In genomic region chr6:149746147-149746946, GRCh38 we compare ENCODE assay signal across 8 cellular contexts. TPM values are rescaled to one million over a fixed set of nuclear protein-coding genes. Genes with fewer than 3 reads are reported as not detected.
DNase-seq lines count a peak whose midpoint lies in the region; ATAC-seq lines count a peak whose summit lies in the region.

NUP43 (minus strand) TSS chr6:149746529; CDS start chr6:149746495, 34 bp downstream.

- H3K9ac ChIP-seq in endocrine pancreas (ENCODE audit: control insufficient read depth, insufficient read depth, low read length), result peak within 1 kb of the TSS; percentile 73

- peak within 1 kb of the TSS; percentile 76 for H3K27ac ChIP-seq in mesodermal cell (ENCODE audit: low read depth, low read length, severe bottlenecking)

- peaks cover 4% of the 10 kb centered on the region for H3K4me1 ChIP-seq in endocrine pancreas (ENCODE audit: control insufficient read depth, insufficient read depth, low read length)
- H3K4me1 ChIP-seq in mesodermal cell (ENCODE audit: control insufficient read depth, insufficient read depth, low read length, poor library complexity, severe bottlenecking), result peaks cover 2% of the 10 kb centered on the region

- 5 to 6% methylated on average over 39 to 40 of the region's 41 CpGs for WGBS in mesodermal cell (ENCODE audit: insufficient coverage in 2 of 2), 2 experiments

- H3K36me3 ChIP-seq in endocrine pancreas (ENCODE audit: control insufficient read depth, insufficient read depth, low read length) (no peaks in the 10 kb centered on the region), mesodermal cell (ENCODE audit: control insufficient read depth, insufficient read depth, low read length) (peaks cover 25% of the 10 kb centered on the region)

- H3K4me3 ChIP-seq in endocrine pancreas (ENCODE audit: control insufficient read depth, insufficient read depth, low read length) (peak within 1 kb of the TSS; percentile 98), mesodermal cell (ENCODE audit: extremely low read depth, insufficient read depth, low read length, poor library complexity, severe bottlenecking) (peak within 1 kb of the TSS; percentile 83)

- DNase-seq in COLO668 (lab: John Stamatoyannopoulos, UW; ENCODE audit: unreplicated experiment) (peak; percentile 88), HS-5 (ENCODE audit: low read depth) (peak; percentile 89), NOMO-1 (lab: John Stamatoyannopoulos, UW; ENCODE audit: unreplicated experiment in 2 of 2) (peak; percentile 86 to 94)
- DNase-seq in activated CD8-positive, alpha-beta memory T cell treated with anti-CD3 and anti-CD28 coated beads for 4 hours (ENCODE audit: low read depth in 2 of 2), result peak; percentile 81 to 83
- peak; percentile 75 to 86 for DNase-seq in stimulated activated CD8-positive, alpha-beta memory T cell treated with anti-CD3 and anti-CD28 coated beads, Interleukin-15, amount 100 ng/mL, for 4 hours (ENCODE audit: low read depth in 2 of 2)

- H3K9me3 ChIP-seq in endocrine pancreas (ENCODE audit: control insufficient read depth, low read length) (no peaks in the 10 kb centered on the region), mesodermal cell (ENCODE audit: control insufficient read depth, low read length) (no peaks in the 10 kb centered on the region)

- ATAC-seq in GM19463 (IDR thresholded peaks at IDR 0.05; ENCODE audit: unreplicated experiment), result peak; percentile 48

- no peaks in the 10 kb centered on the region for H3K27me3 ChIP-seq in endocrine pancreas (ENCODE audit: control insufficient read depth, insufficient read depth, low read length)

RNA-seq across cellular contexts. Expression of gene NUP43, which starts in this region (rescaled TPM):
- 31.6 TPM for polyA plus RNA-seq in mesodermal cell (2013, experiment 1 of 2)
- polyA plus RNA-seq in mesodermal cell (2013, experiment 2 of 2), result 35.5 TPM

Comparison
In these comparisons a context has a peak if more than half of its experiments do, and no peak if none do; other contexts are left out.
1. Peak in every context shown above with its lines: DNase-seq, ATAC-seq, H3K4me3 ChIP-seq and H3K27ac ChIP-seq.